Comparison of ENCODE assay signal across 8 cellular contexts in the genomic region with DNA sequence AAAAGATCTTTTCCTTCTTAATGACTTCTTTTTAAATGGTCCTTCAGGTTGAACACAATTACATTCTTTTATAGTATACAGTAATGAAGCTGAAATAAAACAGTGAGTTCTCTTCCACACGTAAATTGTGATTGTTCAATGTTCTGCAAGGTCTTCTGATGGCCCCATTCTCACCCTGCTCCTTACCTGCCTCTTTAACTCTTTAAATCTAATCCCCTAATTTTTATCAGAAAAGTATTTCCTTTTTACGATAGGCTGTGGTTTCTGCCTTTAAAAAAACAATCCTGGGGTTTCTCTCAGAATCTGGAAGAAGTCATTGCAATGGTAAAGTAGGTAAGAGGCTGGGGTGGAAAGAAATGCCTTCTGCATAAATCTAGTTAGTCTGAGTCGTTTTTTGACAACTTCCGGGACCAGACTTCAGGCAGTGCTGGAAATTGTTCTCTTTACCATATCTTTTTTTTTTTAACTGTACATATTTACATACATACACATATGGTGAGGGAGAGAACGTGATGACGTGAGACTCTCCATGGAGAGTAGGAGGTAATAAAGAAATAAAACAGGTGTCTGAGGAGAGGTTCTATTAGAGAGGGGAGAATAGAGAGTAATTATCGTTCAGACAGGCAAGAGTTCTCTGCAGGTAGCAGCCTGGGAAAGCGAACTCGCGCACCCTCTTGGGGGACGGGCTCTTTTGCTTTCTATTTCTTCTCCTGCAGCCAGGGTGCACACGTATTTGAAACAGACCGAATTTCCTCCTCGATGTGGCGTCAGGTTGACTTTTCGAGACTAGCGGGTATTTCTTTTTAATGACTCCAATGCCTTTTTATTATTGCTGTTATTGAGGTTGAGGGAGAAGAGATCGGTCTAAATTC. TPM values are rescaled to one million over a fixed set of nuclear protein-coding genes. Genes with fewer than 3 reads are reported as not detected.
DNase-seq lines count a peak whose midpoint lies in the region; ATAC-seq and TF ChIP-seq lines count a peak whose summit lies in the region.

TSS of gene SIDT1 (plus strand) at position 730 of the 872 bp plus-strand sequence. CDS start 467 bp downstream, outside the sequence.

- H3K27ac Mint-ChIP-seq in HFFc6 (no peak within 1 kb of the TSS), memory B cell (peak within 1 kb of the TSS; percentile 97)
- peak within 1 kb of the TSS; percentile 96 for H3K27ac Mint-ChIP-seq in activated CD4-positive, alpha-beta T cell treated with anti-CD3 and anti-CD28 coated beads for 36 hours

- DNase-seq in HFFc6 (no peak), NCI-H1092 treated with DMSO at 0.1 percent for 48 hours (lab: John Stamatoyannopoulos, UW) (peak; percentile 59), coronary artery (ENCODE audit: low spot score) (no peak), memory B cell (ENCODE audit: low spot score in 2 of 2) (peak; percentile 45 to 71), RKO (ENCODE audit: low spot score) (no peak)
- peak; percentile 85 for DNase-seq in activated CD4-positive, alpha-beta T cell treated with anti-CD3 and anti-CD28 coated beads for 36 hours
- DNase-seq in stimulated activated CD8-positive, alpha-beta memory T cell treated with anti-CD3 and anti-CD28 coated beads, Interleukin-4, amount 100 ng/mL, for 48 hours, result peak; percentile 70

- peak within 1 kb of the TSS; percentile 87 for H3K4me3 Mint-ChIP-seq in HFFc6
- H3K4me3 Mint-ChIP-seq in activated CD4-positive, alpha-beta T cell treated with anti-CD3 and anti-CD28 coated beads for 36 hours, result peak within 1 kb of the TSS; percentile 89
- peak within 1 kb of the TSS; percentile 99 for H3K4me3 Mint-ChIP-seq in memory B cell

- intact Hi-C loops in activated CD4-positive, alpha-beta T cell treated with anti-CD3 and anti-CD28 coated beads for 36 hours (cut with DNase I, micrococcal nuclease), result loop anchor here (1.0 to 5.0 kb wide), 9 partner anchors 17 to 1615 kb away; partner anchors contain the start of genes NAA50 (in 2 of the 2), SPICE1 (in 2 of the 2), ATP6V1A (in 1 of the 2) and USF3 (in 1 of the 2)

- CTCF ChIA-PET in activated CD4-positive, alpha-beta T cell treated with anti-CD3 and anti-CD28 coated beads for 36 hours (lab: Charles Lee), result interaction anchor here (1.0 to 3.2 kb wide), 3 partner anchors 16 to 45 kb away, joined by 3 to 12 read pairs (median 5); no protein-coding TSS in a partner anchor

- TF ChIP-seq CTCF in HFFc6 (IDR thresholded peaks at IDR 0.05), result no peak
- TF ChIP-seq CTCF in coronary artery (IDR thresholded peaks at IDR 0.05), result no peak

- H3K4me3 ChIP-seq in coronary artery, result peak within 1 kb of the TSS; percentile 69

- peak; percentile 58 for TF ChIP-seq POLR2A in GM15510 (IDR thresholded peaks at IDR 0.05; ENCODE audit: borderline replicate concordance, extremely low read depth, insufficient read length)

- no peaks in the 10 kb centered on the region for H3K9me3 Mint-ChIP-seq in HFFc6
- no peaks in the 10 kb centered on the region for H3K9me3 Mint-ChIP-seq in activated CD4-positive, alpha-beta T cell treated with anti-CD3 and anti-CD28 coated beads for 36 hours (ENCODE audit: low read depth)
- H3K9me3 Mint-ChIP-seq in memory B cell, result no peaks in the 10 kb centered on the region

- H3K27me3 Mint-ChIP-seq in HFFc6 (ENCODE audit: insufficient read depth), result peaks cover 56% of the 10 kb centered on the region
- H3K27me3 Mint-ChIP-seq in activated CD4-positive, alpha-beta T cell treated with anti-CD3 and anti-CD28 coated beads for 36 hours, result no peaks in the 10 kb centered on the region
- H3K27me3 Mint-ChIP-seq in memory B cell, result no peaks in the 10 kb centered on the region

- H3K4me1 Mint-ChIP-seq in HFFc6 (ENCODE audit: low read depth) (peaks cover 31% of the 10 kb centered on the region), memory B cell (peaks cover 27% of the 10 kb centered on the region)
- peaks cover 49% of the 10 kb centered on the region for H3K4me1 Mint-ChIP-seq in activated CD4-positive, alpha-beta T cell treated with anti-CD3 and anti-CD28 coated beads for 36 hours

- peak; percentile 78 for ATAC-seq in activated CD4-positive, alpha-beta T cell treated with anti-CD3 and anti-CD28 coated beads for 36 hours
- ATAC-seq in memory B cell (ENCODE audit: low read depth), result peak; percentile 84

- H3K36me3 Mint-ChIP-seq in HFFc6 (ENCODE audit: low read depth) (no peaks in the 10 kb centered on the region), memory B cell (peaks cover 13% of the 10 kb centered on the region)
- H3K36me3 Mint-ChIP-seq in activated CD4-positive, alpha-beta T cell treated with anti-CD3 and anti-CD28 coated beads for 36 hours (ENCODE audit: low read depth), result peaks cover 13% of the 10 kb centered on the region

- POLR2A ChIA-PET in activated CD4-positive, alpha-beta T cell treated with anti-CD3 and anti-CD28 coated beads for 36 hours (lab: Charles Lee), result interaction anchor here (0.6 to 1.0 kb wide), 3 partner anchors 16 to 46 kb away, joined by 3 to 5 read pairs (median 4); partner anchors contain the start of gene SPICE1

- H3K27ac ChIP-seq in coronary artery, result no peak within 1 kb of the TSS

RNA-seq across cellular contexts. Expression of gene SIDT1, which starts in this region (rescaled TPM):
- not detected for total RNA-seq in HFFc6 (2021; fragmentation: NEBNext Ultra II Directional; extraction: Animal tissue kit (Norgen Biotek cat#: 25700))
- total RNA-seq in activated CD4-positive, alpha-beta T cell treated with anti-CD3 and anti-CD28 coated beads for 36 hours, result 10 to 100 TPM; 19.0 to 19.7 TPM

Comparison
In these comparisons a context has a peak if more than half of its experiments do, and no peak if none do; other contexts are left out.
1. RNA of gene SIDT1 (total RNA-seq): 19.0 to 19.7 TPM in activated CD4-positive, alpha-beta T cell treated with anti-CD3 and anti-CD28 coated beads for 36 hours; not detected in HFFc6; every median in the first group is over 10 times any median in the second.
2. DNase-seq: peak in NCI-H1092 treated with DMSO at 0.1 percent for 48 hours (single experiment), activated CD4-positive, alpha-beta T cell treated with anti-CD3 and anti-CD28 coated beads for 36 hours (single experiment), memory B cell (2 of 2) and stimulated activated CD8-positive, alpha-beta memory T cell treated with anti-CD3 and anti-CD28 coated beads, Interleukin-4, amount 100 ng/mL, for 48 hours (single experiment); none in HFFc6 (single experiment), coronary artery (single experiment) and RKO (single experiment).
3. Peak in every context shown above with its lines, with median percentiles within 50 percentile points of each other: H3K4me3 Mint-ChIP-seq.